In the genomic region with DNA sequence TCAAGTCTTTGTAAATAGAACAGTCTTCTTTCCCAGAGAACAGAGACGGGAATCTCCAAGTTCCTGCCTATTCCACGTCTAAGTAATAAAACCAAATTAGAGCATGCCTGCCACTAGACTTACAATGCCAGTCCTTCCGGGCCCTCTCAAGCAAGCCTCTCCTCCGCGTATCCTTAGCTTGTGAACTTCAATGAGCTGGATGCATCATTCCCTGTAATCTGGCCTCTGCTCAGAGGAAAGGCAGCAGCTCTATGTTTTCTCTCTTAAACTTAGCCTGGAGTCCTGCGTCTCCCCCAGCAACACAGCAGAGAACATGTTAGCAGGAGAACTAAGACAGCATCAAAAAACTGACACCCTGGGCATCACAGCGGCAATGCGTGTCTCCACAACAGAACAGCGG, we compare ENCODE assay signal across 17 cellular contexts. TPM values are rescaled to one million over a fixed set of nuclear protein-coding genes. Genes with fewer than 3 reads are reported as not detected.
DNase-seq lines count a peak whose midpoint lies in the region; ATAC-seq and TF ChIP-seq lines count a peak whose summit lies in the region.
"Had no signal": no experiment of that assay in that cellular context is flagged by ENCODE, and none has a peak within 500 bp of the region (broad histone marks: within the 10 kb centered on the region; RNA-seq: fewer than 3 reads in every experiment).

No MANE protein-coding gene starts in this region.

- no peak overlapping the region for H3K27ac Mint-ChIP-seq in activated CD4-positive, alpha-beta T cell treated with anti-CD3 and anti-CD28 coated beads for 36 hours

- H3K9me3 Mint-ChIP-seq in activated CD4-positive, alpha-beta T cell treated with anti-CD3 and anti-CD28 coated beads for 36 hours (ENCODE audit: low read depth) = no peaks in the 10 kb centered on the region

- TF ChIP-seq POLR2A in lower leg skin (IDR thresholded peaks at IDR 0.05) = no peak
- no peak for TF ChIP-seq POLR2A in stomach (IDR thresholded peaks at IDR 0.05)

- H3K36me3 Mint-ChIP-seq in activated CD4-positive, alpha-beta T cell treated with anti-CD3 and anti-CD28 coated beads for 36 hours (ENCODE audit: low read depth) = no peaks in the 10 kb centered on the region

- H3K4me1 Mint-ChIP-seq in activated CD4-positive, alpha-beta T cell treated with anti-CD3 and anti-CD28 coated beads for 36 hours = no peaks in the 10 kb centered on the region

- no peak for DNase-seq in Right ventricle myocardium inferior (ENCODE audit: missing footprints)
- DNase-seq in right atrium auricular region (ENCODE audit: low spot score) = no peak
- no peak for DNase-seq in RWPE2 (ENCODE audit: low spot score)
- peak; percentile 26 for DNase-seq in fibroblast of villous mesenchyme (ENCODE audit: low read depth)
- DNase-seq in thoracic aorta (ENCODE audit: low spot score) = no peak
- DNase-seq in lower leg skin (ENCODE audit: low spot score in 2 of 2) = no peak
- DNase-seq in activated CD4-positive, alpha-beta T cell treated with anti-CD3 and anti-CD28 coated beads for 36 hours = no peak
- no peak for DNase-seq in stomach
- DNase-seq: AML-193, KG1, MG63, NCI-H1092 treated with DMSO at 0.1 percent for 48 hours, NCI-H1694, NCI-H2171, NCI-H82, SJCRH30 had no signal

- CTCF ChIA-PET in activated CD4-positive, alpha-beta T cell treated with anti-CD3 and anti-CD28 coated beads for 36 hours (lab: Charles Lee) = no interaction called here

- H3K27ac ChIP-seq in right atrium auricular region (no peak overlapping the region), RWPE2 (ENCODE audit: poor library complexity, severe bottlenecking) (peak overlapping the region; percentile 73), thoracic aorta (peak overlapping the region; percentile 37 to 71), stomach (no peak overlapping the region)
- H3K27ac ChIP-seq: A549, SJCRH30 had no signal

- H3K36me3 ChIP-seq in right atrium auricular region (no peaks in the 10 kb centered on the region), RWPE2 (ENCODE audit: low read depth) (no peaks in the 10 kb centered on the region), thoracic aorta (no peaks in the 10 kb centered on the region), stomach (no peaks in the 10 kb centered on the region)
- H3K36me3 ChIP-seq: MG63, SJCRH30 had no signal

- no peak overlapping the region for H3K4me3 Mint-ChIP-seq in activated CD4-positive, alpha-beta T cell treated with anti-CD3 and anti-CD28 coated beads for 36 hours

- no peak for TF ChIP-seq EP300 in stomach (IDR thresholded peaks at IDR 0.05)

- ATAC-seq in Right ventricle myocardium inferior = peak; percentile 39
- no peak for ATAC-seq in RWPE2 (ENCODE audit: low read depth)
- ATAC-seq in thoracic aorta (ENCODE audit: insufficient number of reproducible peaks, low FRiP score, low read depth) = no peak
- no peak for ATAC-seq in activated CD4-positive, alpha-beta T cell treated with anti-CD3 and anti-CD28 coated beads for 36 hours
- ATAC-seq: A549 had no signal

- H3K4me1 ChIP-seq in right atrium auricular region (peaks cover 0 to 15% of the 10 kb centered on the region in 2 donors), RWPE2 (ENCODE audit: insufficient read depth, poor library complexity, severe bottlenecking) (peaks cover 24% of the 10 kb centered on the region), thoracic aorta (ENCODE audit: control insufficient read depth in 1 of 2, low read depth in 2 of 2) (peaks cover 8 to 9% of the 10 kb centered on the region in 2 donors), stomach (no peaks in the 10 kb centered on the region)
- H3K4me1 ChIP-seq: SJCRH30 had no signal

- H3K4me3 ChIP-seq in right atrium auricular region (no peak overlapping the region), RWPE2 (ENCODE audit: severe bottlenecking) (no peak overlapping the region), fibroblast of villous mesenchyme (ENCODE audit: low read depth, low read length) (no peak overlapping the region), thoracic aorta (peak overlapping the region; percentile 63), lower leg skin (ENCODE audit: low read depth, poor library complexity, severe bottlenecking) (no peak overlapping the region), stomach (no peak overlapping the region)
- H3K4me3 ChIP-seq: A549, MG63, SJCRH30 had no signal

- no peaks in the 10 kb centered on the region for H3K27me3 ChIP-seq in right atrium auricular region
- H3K27me3 ChIP-seq in RWPE2 (ENCODE audit: insufficient read depth, poor library complexity, severe bottlenecking) = no peaks in the 10 kb centered on the region
- no peaks in the 10 kb centered on the region for H3K27me3 ChIP-seq in thoracic aorta (replicated peaks; ENCODE audit: insufficient read depth)
- H3K27me3 ChIP-seq in stomach = no peaks in the 10 kb centered on the region
- H3K27me3 ChIP-seq: MG63, SJCRH30 had no signal

- peaks cover 10% of the 10 kb centered on the region for H3K27me3 Mint-ChIP-seq in activated CD4-positive, alpha-beta T cell treated with anti-CD3 and anti-CD28 coated beads for 36 hours

- 75 to 80% methylated on average over 9 of the region's 9 CpGs for WGBS in lower leg skin, 2 donors
- 72 to 85% (median 76%) methylated on average over 9 of the region's 9 CpGs for WGBS in stomach, 5 donors

- TF ChIP-seq CTCF in right atrium auricular region (IDR thresholded peaks at IDR 0.05) (no peak), RWPE2 (IDR thresholded peaks at IDR 0.05; ENCODE audit: poor library complexity, severe bottlenecking) (no peak), fibroblast of villous mesenchyme (IDR thresholded peaks at IDR 0.05; ENCODE audit: insufficient read depth, low read depth, low read length) (no peak), thoracic aorta (IDR thresholded peaks at IDR 0.05) (no peak), lower leg skin (IDR thresholded peaks at IDR 0.05) (no peak), stomach (IDR thresholded peaks at IDR 0.05) (no peak)

- intact Hi-C loops in Right ventricle myocardium inferior (cut with DNase I) (no loop called here), lower leg skin (cut with DNase I; ENCODE audit: low total_unique reads) (no loop called here), stomach (cut with DNase I; ENCODE audit: low total_unique reads) (no loop called here)
- intact Hi-C loops in activated CD4-positive, alpha-beta T cell treated with anti-CD3 and anti-CD28 coated beads for 36 hours (cut with DNase I, micrococcal nuclease) = no loop called here

- H3K9me3 ChIP-seq in right atrium auricular region (no peaks in the 10 kb centered on the region), RWPE2 (ENCODE audit: severe bottlenecking) (no peaks in the 10 kb centered on the region), thoracic aorta (no peaks in the 10 kb centered on the region), stomach (no peaks in the 10 kb centered on the region)
- H3K9me3 ChIP-seq: A549, MG63, SJCRH30 had no signal

- POLR2A ChIA-PET in activated CD4-positive, alpha-beta T cell treated with anti-CD3 and anti-CD28 coated beads for 36 hours (lab: Charles Lee) = no interaction called here

RNA-seq across cellular contexts. Expression of a gene that starts 8.2 kb away (rescaled TPM):
- total RNA-seq in Right ventricle myocardium inferior (8.7 TPM), right atrium auricular region (10 to 100 TPM in 1 of 2 donors, 1 to 10 TPM in 1; 6.2 to 21.1 TPM), fibroblast of villous mesenchyme (1.7 and 6.4 TPM in 2 replicates), thoracic aorta (10 to 100 TPM; 26.9 to 28.6 TPM), lower leg skin (1 to 10 TPM in 3 of 4 donors, under 1 TPM in 1; 0.67 to 2.0 (median 1.5) TPM), stomach (1 to 10 TPM in 3 of 5 donors, not detected in 2; 1.8 to 2.9 (median 1.9) TPM)
- total RNA-seq in activated CD4-positive, alpha-beta T cell treated with anti-CD3 and anti-CD28 coated beads for 36 hours = not detected
- polyA plus RNA-seq in stomach = under 1 TPM; 0.15 to 0.56 (median 0.15) TPM

RNA-seq across cellular contexts. Expression of a gene that starts 44.3 kb away (rescaled TPM):
- total RNA-seq in Right ventricle myocardium inferior = 8.6 TPM
- total RNA-seq in right atrium auricular region = 1 to 10 TPM; 2.4 to 5.4 TPM
- total RNA-seq in fibroblast of villous mesenchyme = 21.2 and 42.5 TPM in 2 replicates
- total RNA-seq in thoracic aorta = 100 to 1,000 TPM; 179 to 224 TPM
- total RNA-seq in lower leg skin = 10 to 100 TPM in 2 of 4 donors, 1 to 10 TPM in 2; 5.0 to 21.5 (median 8.8) TPM
- not detected for total RNA-seq in activated CD4-positive, alpha-beta T cell treated with anti-CD3 and anti-CD28 coated beads for 36 hours
- 10 to 100 TPM in 1 of 5 donors, 1 to 10 TPM in 3, not detected in 1; 4.8 to 36.6 (median 7.0) TPM for total RNA-seq in stomach
- polyA plus RNA-seq in stomach = 1 to 10 TPM in 1 of 3 donors, under 1 TPM in 2; 0.53 to 1.8 (median 0.61) TPM
- total RNA-seq: SJCRH30 had no signal

Comparison
In these comparisons a context has a peak if more than half of its experiments do, and no peak if none do; other contexts are left out.
1. H3K27ac ChIP-seq: peak in RWPE2 (single experiment) and thoracic aorta (2 of 2); none in right atrium auricular region (0 of 2) and stomach (0 of 5).